21 cellular contexts compared by ENCODE assay signal in genomic region chr5:160445132-160445531, GRCh38. TPM values are rescaled to one million over a fixed set of nuclear protein-coding genes. Genes with fewer than 3 reads are reported as not detected.
A peak's percentile ranks its signal among the peaks of the same experiment; 100 is the strongest.
DNase-seq lines count a peak whose midpoint lies in the region; ATAC-seq, FAIRE-seq and TF ChIP-seq lines count a peak whose summit lies in the region.
"Had no signal": no experiment of that assay in that cellular context is flagged by ENCODE, and none has a peak within 500 bp of the region (broad histone marks: within the 10 kb centered on the region; RNA-seq: fewer than 3 reads in every experiment).

No MANE protein-coding gene starts in this region.

- H3K9me3 Mint-ChIP-seq in activated T-helper 17 cell treated with anti-CD3 and anti-CD28 coated beads, Interleukin-2, amount 50 U/mL, for 72 hours, result no peaks in the 10 kb centered on the region
- peaks cover 0 to 13% of the 10 kb centered on the region in 2 donors for H3K9me3 Mint-ChIP-seq in activated naive CD4-positive, alpha-beta T cell treated with anti-CD3 and anti-CD28 coated beads, Interleukin-2, amount 50 U/mL, for 72 hours
- H3K9me3 Mint-ChIP-seq: activated CD4-positive, alpha-beta T cell treated with anti-CD3 and anti-CD28 coated beads, Interleukin-2, amount 10 ng/mL, durations not matched to agents 7 days and 5 days; memory B cell had no signal

- H3K4me1 Mint-ChIP-seq in activated T-helper 17 cell treated with anti-CD3 and anti-CD28 coated beads, Interleukin-2, amount 50 U/mL, for 72 hours, result peaks cover 5% of the 10 kb centered on the region
- H3K4me1 Mint-ChIP-seq: memory B cell had no signal

- DNase-seq in activated naive CD4-positive, alpha-beta T cell treated with anti-CD3 and anti-CD28 coated beads, Interleukin-2, amount 50 U/mL, for 72 hours (ENCODE audit: low spot score in 2 of 2), result no peak
- no peak for DNase-seq in D721Med (ENCODE audit: insufficient read length, low spot score)
- DNase-seq: activated CD4-positive, alpha-beta T cell treated with anti-CD3 and anti-CD28 coated beads, Interleukin-2, amount 10 ng/mL, durations not matched to agents 7 days and 5 days; anterior cingulate cortex; CD4-positive, alpha-beta memory T cell; cortex of kidney; DMS 273 treated with DMSO at 0.1 percent for 48 hours; gastrocnemius medialis; NCI-H1105 treated with DMSO at 0.1 percent for 48 hours; NCI-H2029; NCI-H345; NCI-H748 treated with DMSO at 0.1 percent for 48 hours; stimulated activated CD8-positive, alpha-beta memory T cell treated with anti-CD3 and anti-CD28 coated beads, Interleukin-4, amount 100 ng/mL, for 48 hours; trophoblast cell had no signal

- no peak for TF ChIP-seq CTCF in D721Med (IDR thresholded peaks at IDR 0.05; ENCODE audit: insufficient read depth, missing control alignments)

- no peaks in the 10 kb centered on the region for H3K36me3 Mint-ChIP-seq in activated T-helper 17 cell treated with anti-CD3 and anti-CD28 coated beads, Interleukin-2, amount 50 U/mL, for 72 hours (ENCODE audit: low read depth)
- peaks cover 0 to 10% of the 10 kb centered on the region in 2 donors for H3K36me3 Mint-ChIP-seq in activated naive CD4-positive, alpha-beta T cell treated with anti-CD3 and anti-CD28 coated beads, Interleukin-2, amount 50 U/mL, for 72 hours
- H3K36me3 Mint-ChIP-seq: activated naive CD4-positive, alpha-beta T cell treated with anti-CD3 and anti-CD28 coated beads, Interleukin-2, amount 50 U/mL, for 24 hours; CD4-positive, alpha-beta memory T cell; memory B cell had no signal

- H3K27ac Mint-ChIP-seq in activated T-helper 17 cell treated with anti-CD3 and anti-CD28 coated beads, Interleukin-2, amount 50 U/mL, for 72 hours, result no peak overlapping the region
- H3K27ac Mint-ChIP-seq in activated naive CD4-positive, alpha-beta T cell treated with anti-CD3 and anti-CD28 coated beads, Interleukin-2, amount 50 U/mL, for 72 hours, result no peak overlapping the region
- H3K27ac Mint-ChIP-seq: activated CD4-positive, alpha-beta T cell treated with anti-CD3 and anti-CD28 coated beads, Interleukin-2, amount 10 ng/mL, durations not matched to agents 7 days and 5 days; memory B cell had no signal

- H3K4me3 Mint-ChIP-seq in activated T-helper 17 cell treated with anti-CD3 and anti-CD28 coated beads, Interleukin-2, amount 50 U/mL, for 72 hours, result no peak overlapping the region
- H3K4me3 Mint-ChIP-seq: activated CD4-positive, alpha-beta T cell treated with anti-CD3 and anti-CD28 coated beads, Interleukin-2, amount 10 ng/mL, durations not matched to agents 7 days and 5 days; activated naive CD4-positive, alpha-beta T cell treated with anti-CD3 and anti-CD28 coated beads, Interleukin-2, amount 50 U/mL, for 24 hours; CD4-positive, alpha-beta memory T cell; memory B cell had no signal

- no peaks in the 10 kb centered on the region for H3K27me3 Mint-ChIP-seq in activated T-helper 17 cell treated with anti-CD3 and anti-CD28 coated beads, Interleukin-2, amount 50 U/mL, for 72 hours
- H3K27me3 Mint-ChIP-seq: activated CD4-positive, alpha-beta T cell treated with anti-CD3 and anti-CD28 coated beads, Interleukin-2, amount 10 ng/mL, durations not matched to agents 7 days and 5 days; activated naive CD4-positive, alpha-beta T cell treated with anti-CD3 and anti-CD28 coated beads, Interleukin-2, amount 50 U/mL, for 24 hours; CD4-positive, alpha-beta memory T cell; memory B cell had no signal

- no peak for FAIRE-seq in D721Med (lab: Jason Lieb, UNC)

- ATAC-seq in GM18870 (IDR thresholded peaks at IDR 0.05; ENCODE audit: unreplicated experiment), result peak; percentile 48
- peak; percentile 18 for ATAC-seq in HG02610 (IDR thresholded peaks at IDR 0.05; ENCODE audit: unreplicated experiment)
- peak; percentile 33 for ATAC-seq in HG03064 (IDR thresholded peaks at IDR 0.05; ENCODE audit: low read depth, unreplicated experiment)
- peak; percentile 28 for ATAC-seq in activated T-helper 17 cell treated with anti-CD3 and anti-CD28 coated beads, Interleukin-2, amount 50 U/mL, for 72 hours (replicated peaks)
- no peak for ATAC-seq in activated naive CD4-positive, alpha-beta T cell treated with anti-CD3 and anti-CD28 coated beads, Interleukin-2, amount 50 U/mL, for 72 hours
- no peak for ATAC-seq in GM21619 (IDR thresholded peaks at IDR 0.05; ENCODE audit: unreplicated experiment)
- ATAC-seq: gastrocnemius medialis had no signal

RNA-seq across cellular contexts. Expression of gene PTTG1, which starts 23.5 kb away (rescaled TPM):
- 100 to 1,000 TPM; 172 to 221 TPM for total RNA-seq in activated T-helper 17 cell treated with anti-CD3 and anti-CD28 coated beads, Interleukin-2, amount 50 U/mL, for 72 hours
- total RNA-seq in activated naive CD4-positive, alpha-beta T cell treated with anti-CD3 and anti-CD28 coated beads, Interleukin-2, amount 50 U/mL, for 72 hours, result 100 to 1,000 TPM; 165 to 373 TPM

RNA-seq across cellular contexts. Expression of gene SLU7, which starts 26.3 kb away (rescaled TPM):
- 10 to 100 TPM; 33.2 to 53.7 TPM for total RNA-seq in activated T-helper 17 cell treated with anti-CD3 and anti-CD28 coated beads, Interleukin-2, amount 50 U/mL, for 72 hours
- total RNA-seq in activated naive CD4-positive, alpha-beta T cell treated with anti-CD3 and anti-CD28 coated beads, Interleukin-2, amount 50 U/mL, for 72 hours, result 10 to 100 TPM; 36.5 to 53.5 TPM

RNA-seq across cellular contexts. Expression of gene FAM200C, which starts 45.3 kb away (rescaled TPM):
- total RNA-seq in activated T-helper 17 cell treated with anti-CD3 and anti-CD28 coated beads, Interleukin-2, amount 50 U/mL, for 72 hours, result 1 to 10 TPM in 1 of 2 donors, under 1 TPM in 1; 0.69 to 3.5 TPM
- 1 to 10 TPM in 1 of 2 donors, under 1 TPM in 1; 0.82 to 1.1 TPM for total RNA-seq in activated naive CD4-positive, alpha-beta T cell treated with anti-CD3 and anti-CD28 coated beads, Interleukin-2, amount 50 U/mL, for 72 hours

Comparison
In these comparisons a context has a peak if more than half of its experiments do, and no peak if none do; other contexts are left out.
1. ATAC-seq: peak in GM18870 (single experiment), HG02610 (single experiment), HG03064 (single experiment) and activated T-helper 17 cell treated with anti-CD3 and anti-CD28 coated beads, Interleukin-2, amount 50 U/mL, for 72 hours (single experiment); none in activated naive CD4-positive, alpha-beta T cell treated with anti-CD3 and anti-CD28 coated beads, Interleukin-2, amount 50 U/mL, for 72 hours (0 of 2) and GM21619 (single experiment).